In the genomic region with DNA sequence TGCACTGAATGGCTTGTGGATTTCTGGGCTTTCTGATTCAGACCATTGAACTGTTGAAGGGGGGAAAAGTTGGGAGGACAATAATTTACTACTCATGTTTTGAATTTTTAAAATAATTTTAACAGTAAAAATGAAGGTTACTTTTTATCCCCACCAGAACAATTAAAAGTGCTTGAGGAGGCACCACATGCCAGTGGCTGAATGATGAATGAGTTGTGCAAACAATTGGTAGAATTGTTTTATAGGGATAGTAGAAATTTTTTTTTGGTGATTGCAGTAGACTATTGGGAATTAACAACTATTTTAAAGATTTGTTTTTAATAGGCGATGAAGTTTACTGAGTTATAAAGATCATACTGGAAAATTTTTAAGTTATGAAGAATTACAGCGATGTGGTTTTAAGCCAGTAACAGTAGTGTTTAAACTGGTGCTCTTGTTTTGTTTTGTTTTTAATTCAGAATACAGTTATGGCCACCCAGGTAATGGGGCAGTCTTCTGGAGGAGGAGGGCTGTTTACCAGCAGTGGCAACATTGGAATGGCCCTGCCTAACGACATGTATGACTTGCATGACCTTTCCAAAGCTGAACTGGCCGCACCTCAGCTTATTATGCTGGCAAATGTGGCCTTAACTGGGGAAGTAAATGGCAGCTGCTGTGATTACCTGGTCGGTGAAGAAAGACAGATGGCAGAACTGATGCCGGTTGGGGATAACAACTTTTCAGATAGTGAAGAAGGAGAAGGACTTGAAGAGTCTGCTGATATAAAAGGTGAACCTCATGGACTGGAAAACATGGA, we compare ENCODE assay signal across 8 cellular contexts. TPM values are rescaled to one million over a fixed set of nuclear protein-coding genes. Genes with fewer than 3 reads are reported as not detected.
DNase-seq lines count a peak whose midpoint lies in the region; ATAC-seq and TF ChIP-seq lines count a peak whose summit lies in the region.

No MANE protein-coding gene starts in this region.

- CTCF ChIA-PET in CD4-positive, alpha-beta memory T cell (lab: Charles Lee; ENCODE audit: partially characterized antibody): interaction anchor here (1.3 to 3.6 kb wide), 4 partner anchors 26 to 474 kb away, joined by 4 to 24 read pairs (median 6); a partner anchor contains a TSS

- H3K36me3 ChIP-seq in CD4-positive, alpha-beta memory T cell (ENCODE audit: insufficient read depth, low read length): peaks cover 5% of the 10 kb centered on the region
- H3K36me3 ChIP-seq in KOPT-K1 (ENCODE audit: insufficient read depth, low read length): peaks cover 42% of the 10 kb centered on the region
- no peaks in the 10 kb centered on the region for H3K36me3 ChIP-seq in thyroid gland

- H3K27me3 ChIP-seq in CD4-positive, alpha-beta memory T cell (ENCODE audit: insufficient read depth, low read length): no peaks in the 10 kb centered on the region
- H3K27me3 ChIP-seq in thyroid gland: no peaks in the 10 kb centered on the region

- peak overlapping the region; percentile 79 to 100 for H3K4me3 ChIP-seq in CD4-positive, alpha-beta memory T cell (ENCODE audit: low read length in 2 of 2)
- H3K4me3 ChIP-seq in choroid plexus epithelial cell (ENCODE audit: low read depth, low read length): peak overlapping the region; percentile 66
- peak overlapping the region in 1 of 3 donors; percentile 92 for H3K4me3 ChIP-seq in thyroid gland (replicated peaks in 1 of 3)

- H3K4me1 Mint-ChIP-seq in CD4-positive, alpha-beta memory T cell: peaks cover 38 to 72% (median 56%) of the 10 kb centered on the region in 4 donors
- H3K4me1 Mint-ChIP-seq in nephron: peaks cover 35% of the 10 kb centered on the region

- intact Hi-C loops in CD4-positive, alpha-beta memory T cell (cut with micrococcal nuclease): no loop called here
- intact Hi-C loops in thyroid gland (cut with DNase I): no loop called here

- peak overlapping the region; percentile 97 to 99 (median 98) for H3K4me3 Mint-ChIP-seq in CD4-positive, alpha-beta memory T cell
- H3K4me3 Mint-ChIP-seq in nephron: peak overlapping the region; percentile 95 to 99 (median 95)

- H3K27ac Mint-ChIP-seq in CD4-positive, alpha-beta memory T cell: peak overlapping the region; percentile 63 to 98 (median 96)
- H3K27ac Mint-ChIP-seq in nephron: peak overlapping the region; percentile 99 to 100 (median 99)

- H3K4me1 ChIP-seq in CD4-positive, alpha-beta memory T cell (ENCODE audit: insufficient read depth, low read length): peaks cover 68% of the 10 kb centered on the region
- peaks cover 15 to 47% of the 10 kb centered on the region in 2 donors for H3K4me1 ChIP-seq in thyroid gland

- TF ChIP-seq CTCF in choroid plexus epithelial cell (conservative IDR thresholded peaks at IDR 0.05; ENCODE audit: low read depth, low read length) (no peak), nephron (IDR thresholded peaks at IDR 0.05; ENCODE audit: unreplicated experiment in 3 of 3) (no peak), thyroid gland (IDR thresholded peaks at IDR 0.05) (no peak)

- no peak for DNase-seq in CD4-positive, alpha-beta memory T cell
- DNase-seq in choroid plexus epithelial cell (ENCODE audit: low read depth): no peak
- DNase-seq in thyroid gland: no peak

- POLR2A ChIA-PET in CD4-positive, alpha-beta memory T cell (lab: Charles Lee; ENCODE audit: partially characterized antibody): interaction anchor here (1.6 to 5.9 kb wide), 6 partner anchors 7 to 1365 kb away, joined by 5 to 192 read pairs (median 22); a partner anchor contains a TSS

- ATAC-seq in HG02610 (IDR thresholded peaks at IDR 0.05; ENCODE audit: unreplicated experiment) (no peak), esophagus mucosa (no peak), HG03439 (IDR thresholded peaks at IDR 0.05; ENCODE audit: unreplicated experiment) (no peak)

- H3K9me3 Mint-ChIP-seq in CD4-positive, alpha-beta memory T cell: no peaks in the 10 kb centered on the region
- no peaks in the 10 kb centered on the region for H3K9me3 Mint-ChIP-seq in nephron

- no peak for TF ChIP-seq POLR2A in thyroid gland (IDR thresholded peaks at IDR 0.05)

- peak overlapping the region; percentile 85 for H3K27ac ChIP-seq in CD4-positive, alpha-beta memory T cell (ENCODE audit: low read depth, low read length)
- H3K27ac ChIP-seq in KOPT-K1 (ENCODE audit: low read depth, low read length, poor library complexity, severe bottlenecking): peak overlapping the region; percentile 93
- H3K27ac ChIP-seq in thyroid gland: no peak overlapping the region

- WGBS in thyroid gland, 2 donors: 61 to 71% methylated on average over 6 of the region's 6 CpGs

- peaks cover 8 to 30% of the 10 kb centered on the region in 2 donors for H3K36me3 Mint-ChIP-seq in CD4-positive, alpha-beta memory T cell
- H3K36me3 Mint-ChIP-seq in nephron (ENCODE audit: low read depth): peaks cover 29% of the 10 kb centered on the region

- H3K27me3 Mint-ChIP-seq in CD4-positive, alpha-beta memory T cell: no peaks in the 10 kb centered on the region
- H3K27me3 Mint-ChIP-seq in nephron (ENCODE audit: low read depth): peaks cover 5% of the 10 kb centered on the region

- no peaks in the 10 kb centered on the region for H3K9me3 ChIP-seq in CD4-positive, alpha-beta memory T cell (ENCODE audit: control insufficient read depth in 1 of 2, low read length in 2 of 2)
- H3K9me3 ChIP-seq in KOPT-K1 (ENCODE audit: insufficient read depth, low read length, poor library complexity, severe bottlenecking) (no peaks in the 10 kb centered on the region), thyroid gland (no peaks in the 10 kb centered on the region)

RNA-seq across cellular contexts. Expression of a gene that starts 2.7 kb away (rescaled TPM):
- 10 to 100 TPM; 77.3 to 79.2 TPM for total RNA-seq in CD4-positive, alpha-beta memory T cell
- 100 to 1,000 TPM; 170 to 178 TPM for polyA plus RNA-seq in CD4-positive, alpha-beta memory T cell
- total RNA-seq in esophagus mucosa: 22.5 TPM
- total RNA-seq in thyroid gland: 10 to 100 TPM; 33.2 to 50.3 (median 41.1) TPM

Comparison
In these comparisons a context has a peak if more than half of its experiments do, and no peak if none do; other contexts are left out.
1. H3K27ac ChIP-seq: peak in CD4-positive, alpha-beta memory T cell (single experiment) and KOPT-K1 (single experiment); none in thyroid gland (0 of 3).